10 cellular contexts compared by ENCODE assay signal in genomic region chr14:81471062-81471461, GRCh38.
DNase-seq lines count a peak whose midpoint lies in the region; ATAC-seq and TF ChIP-seq lines count a peak whose summit lies in the region.
"Had no signal": no experiment of that assay in that cellular context is flagged by ENCODE, and none has a peak within 500 bp of the region (broad histone marks: within the 10 kb centered on the region; RNA-seq: fewer than 3 reads in every experiment).

No MANE protein-coding gene starts in this region.

- intact Hi-C loops in activated T-helper 1 cell treated with anti-CD3 and anti-CD28 coated beads, Interleukin-12 subunit alpha, Interleukin-12 subunit beta, Interleukin-2, Interleukin-4 antibody, amounts not matched to agents 30 ng/mL and 10 ng/mL and 1 ng/mL, durations not matched to agents 14 hours and 24 hours and 36 hours (cut with micrococcal nuclease): loop anchor here (5.0 kb wide), 1 partner anchor 529 kb away; the partner anchor contains the start of gene CEP128

- peak; percentile 32 for ATAC-seq in GM18505 (IDR thresholded peaks at IDR 0.05; ENCODE audit: unreplicated experiment)
- peak; percentile 21 for ATAC-seq in GM19463 (IDR thresholded peaks at IDR 0.05; ENCODE audit: unreplicated experiment)
- ATAC-seq in HG03103 (IDR thresholded peaks at IDR 0.05; ENCODE audit: low read depth, unreplicated experiment): peak; percentile 22

- H3K36me3 Mint-ChIP-seq in activated T-helper 1 cell treated with anti-CD3 and anti-CD28 coated beads, Interleukin-12 subunit alpha, Interleukin-12 subunit beta, Interleukin-2, Interleukin-4 antibody, amounts not matched to agents 30 ng/mL and 10 ng/mL and 1 ng/mL, durations not matched to agents 14 hours and 24 hours and 36 hours (ENCODE audit: low read depth): peaks cover 22% of the 10 kb centered on the region

- no peak for TF ChIP-seq CTCF in GM13976 (IDR thresholded peaks at IDR 0.05; ENCODE audit: borderline replicate concordance, control extremely low read depth, extremely low read depth, insufficient read depth, missing control alignments)

- in situ Hi-C loops in GM13976 (cut with MboI; ENCODE audit: low sequenced_read_pairs, unreplicated experiment): loop anchor here (25.0 kb wide), 1 partner anchor 484 kb away; no protein-coding TSS in a partner anchor

- no peak for TF ChIP-seq POLR2A in GM18505 (IDR thresholded peaks at IDR 0.05; ENCODE audit: borderline replicate concordance, extremely low read depth, insufficient read depth, insufficient read length)

- DNase-seq in activated T-helper 1 cell treated with anti-CD3 and anti-CD28 coated beads, Interleukin-12 subunit alpha, Interleukin-12 subunit beta, Interleukin-2, Interleukin-4 antibody, amounts not matched to agents 30 ng/mL and 10 ng/mL and 1 ng/mL, durations not matched to agents 14 hours and 24 hours and 36 hours (ENCODE audit: low spot score): no peak
- DNase-seq in cerebellar nuclear complex (lab: John Stamatoyannopoulos, UW): no peak
- DNase-seq in GM13976 (ENCODE audit: low spot score): no peak
- DNase-seq in AG20443 (ENCODE audit: low spot score): no peak
- DNase-seq in NCI-H1417 (lab: John Stamatoyannopoulos, UW): no peak
- DNase-seq: aorta, PC-9 had no signal

- no peaks in the 10 kb centered on the region for H3K27me3 Mint-ChIP-seq in activated T-helper 1 cell treated with anti-CD3 and anti-CD28 coated beads, Interleukin-12 subunit alpha, Interleukin-12 subunit beta, Interleukin-2, Interleukin-4 antibody, amounts not matched to agents 30 ng/mL and 10 ng/mL and 1 ng/mL, durations not matched to agents 14 hours and 24 hours and 36 hours (ENCODE audit: insufficient read depth)

- H3K9me3 Mint-ChIP-seq in activated T-helper 1 cell treated with anti-CD3 and anti-CD28 coated beads, Interleukin-12 subunit alpha, Interleukin-12 subunit beta, Interleukin-2, Interleukin-4 antibody, amounts not matched to agents 30 ng/mL and 10 ng/mL and 1 ng/mL, durations not matched to agents 14 hours and 24 hours and 36 hours: no peaks in the 10 kb centered on the region

- H3K4me1 Mint-ChIP-seq in activated T-helper 1 cell treated with anti-CD3 and anti-CD28 coated beads, Interleukin-12 subunit alpha, Interleukin-12 subunit beta, Interleukin-2, Interleukin-4 antibody, amounts not matched to agents 30 ng/mL and 10 ng/mL and 1 ng/mL, durations not matched to agents 14 hours and 24 hours and 36 hours (ENCODE audit: low read depth): peaks cover 52% of the 10 kb centered on the region

- H3K27ac Mint-ChIP-seq in activated T-helper 1 cell treated with anti-CD3 and anti-CD28 coated beads, Interleukin-12 subunit alpha, Interleukin-12 subunit beta, Interleukin-2, Interleukin-4 antibody, amounts not matched to agents 30 ng/mL and 10 ng/mL and 1 ng/mL, durations not matched to agents 14 hours and 24 hours and 36 hours: peak overlapping the region; percentile 36

- H3K4me3 Mint-ChIP-seq in activated T-helper 1 cell treated with anti-CD3 and anti-CD28 coated beads, Interleukin-12 subunit alpha, Interleukin-12 subunit beta, Interleukin-2, Interleukin-4 antibody, amounts not matched to agents 30 ng/mL and 10 ng/mL and 1 ng/mL, durations not matched to agents 14 hours and 24 hours and 36 hours: peak overlapping the region; percentile 43
